25 cellular contexts compared by ENCODE assay signal in genomic region chr12:91785655-91786489, GRCh38.
DNase-seq lines count a peak whose midpoint lies in the region; ATAC-seq, FAIRE-seq and TF ChIP-seq lines count a peak whose summit lies in the region.
"Had no signal": no experiment of that assay in that cellular context is flagged by ENCODE, and none has a peak within 500 bp of the region (broad histone marks: within the 10 kb centered on the region; RNA-seq: fewer than 3 reads in every experiment).

No MANE protein-coding gene starts in this region.

- no peak for TF ChIP-seq CTCF in CD4-positive, alpha-beta T cell (IDR thresholded peaks at IDR 0.05)
- no peak for TF ChIP-seq CTCF in neural cell (IDR thresholded peaks at IDR 0.05; ENCODE audit: poor library complexity, severe bottlenecking)

- H3K27ac Mint-ChIP-seq in activated CD4-positive, alpha-beta T cell treated with anti-CD3 and anti-CD28 coated beads for 36 hours: peak overlapping the region; percentile 19
- no peak overlapping the region for H3K27ac Mint-ChIP-seq in activated CD4-positive, alpha-beta T cell treated with anti-CD3 and anti-CD28 coated beads, Interleukin-2, amount 10 ng/mL, durations not matched to agents 24 days and 14 days
- H3K27ac Mint-ChIP-seq in CD4-positive, alpha-beta T cell: peak overlapping the region; percentile 80
- H3K27ac Mint-ChIP-seq: HFFc6 had no signal

- POLR2A ChIA-PET in activated CD4-positive, alpha-beta T cell treated with anti-CD3 and anti-CD28 coated beads for 36 hours (lab: Charles Lee): no interaction called here
- POLR2A ChIA-PET in CD4-positive, alpha-beta T cell (lab: Charles Lee): interaction anchor here (0.9 to 2.1 kb wide), 6 partner anchors 7 to 359 kb away, joined by 4 to 9 read pairs (median 6); partner anchors contain the start of gene BTG1

- no peak overlapping the region for H3K9ac ChIP-seq in neural cell (ENCODE audit: low read length)

- no peak overlapping the region for H3K4me3 Mint-ChIP-seq in activated CD4-positive, alpha-beta T cell treated with anti-CD3 and anti-CD28 coated beads for 36 hours
- H3K4me3 Mint-ChIP-seq in activated CD4-positive, alpha-beta T cell treated with anti-CD3 and anti-CD28 coated beads, Interleukin-2, amount 10 ng/mL, durations not matched to agents 24 days and 14 days: no peak overlapping the region
- no peak overlapping the region for H3K4me3 Mint-ChIP-seq in CD4-positive, alpha-beta T cell
- H3K4me3 Mint-ChIP-seq: activated CD4-positive, alpha-beta T cell treated with anti-CD3 and anti-CD28 coated beads, Interleukin-2, amount 10 ng/mL, durations not matched to agents 7 days and 5 days; HFFc6 had no signal

- no peak for TF ChIP-seq EP300 in neural cell (conservative IDR thresholded peaks at IDR 0.05; ENCODE audit: poor library complexity, severe bottlenecking)

- no peaks in the 10 kb centered on the region for H3K27me3 Mint-ChIP-seq in activated CD4-positive, alpha-beta T cell treated with anti-CD3 and anti-CD28 coated beads for 36 hours
- peaks cover 2% of the 10 kb centered on the region for H3K27me3 Mint-ChIP-seq in activated CD4-positive, alpha-beta T cell treated with anti-CD3 and anti-CD28 coated beads, Interleukin-2, amount 10 ng/mL, durations not matched to agents 24 days and 14 days
- no peaks in the 10 kb centered on the region for H3K27me3 Mint-ChIP-seq in CD4-positive, alpha-beta T cell
- H3K27me3 Mint-ChIP-seq: activated CD4-positive, alpha-beta T cell treated with anti-CD3 and anti-CD28 coated beads, Interleukin-2, amount 10 ng/mL, durations not matched to agents 7 days and 5 days had no signal

- no peak for TF ChIP-seq RAD21 in neural cell (conservative IDR thresholded peaks at IDR 0.05)

- no peaks in the 10 kb centered on the region for H3K36me3 Mint-ChIP-seq in activated CD4-positive, alpha-beta T cell treated with anti-CD3 and anti-CD28 coated beads for 36 hours (ENCODE audit: low read depth)
- no peaks in the 10 kb centered on the region for H3K36me3 Mint-ChIP-seq in activated CD4-positive, alpha-beta T cell treated with anti-CD3 and anti-CD28 coated beads, Interleukin-2, amount 10 ng/mL, durations not matched to agents 24 days and 14 days (ENCODE audit: low read depth)
- no peaks in the 10 kb centered on the region for H3K36me3 Mint-ChIP-seq in CD4-positive, alpha-beta T cell (ENCODE audit: low read depth)

- H3K36me3 ChIP-seq in neural cell (ENCODE audit: insufficient read depth, low read length): no peaks in the 10 kb centered on the region
- no peaks in the 10 kb centered on the region for H3K36me3 ChIP-seq in effector memory CD4-positive, alpha-beta T cell (ENCODE audit: control insufficient read depth, insufficient read depth, low read length)
- H3K36me3 ChIP-seq: colonic mucosa, heart right ventricle, left ventricle myocardium inferior had no signal

- FAIRE-seq in GM12891 (lab: Jason Lieb, UNC): no peak
- FAIRE-seq: A549, endometrium, TTC549, urothelium cell line had no signal

- H3K4me2 ChIP-seq in neural cell (ENCODE audit: low read length): no peak overlapping the region
- H3K4me2 ChIP-seq: A549, smooth muscle cell had no signal

- H3K27ac ChIP-seq in CD4-positive, alpha-beta T cell (ENCODE audit: low read depth, low read length): no peak overlapping the region
- H3K27ac ChIP-seq in neural cell (ENCODE audit: low read length): no peak overlapping the region
- H3K27ac ChIP-seq in effector memory CD4-positive, alpha-beta T cell (ENCODE audit: insufficient read depth, low read length, poor library complexity, severe bottlenecking): no peak overlapping the region
- H3K27ac ChIP-seq: A549, colonic mucosa, heart right ventricle, left ventricle myocardium inferior had no signal

- peaks cover 26% of the 10 kb centered on the region for H3K4me1 Mint-ChIP-seq in activated CD4-positive, alpha-beta T cell treated with anti-CD3 and anti-CD28 coated beads for 36 hours
- peaks cover 3% of the 10 kb centered on the region for H3K4me1 Mint-ChIP-seq in activated CD4-positive, alpha-beta T cell treated with anti-CD3 and anti-CD28 coated beads, Interleukin-2, amount 10 ng/mL, durations not matched to agents 24 days and 14 days
- peaks cover 47% of the 10 kb centered on the region for H3K4me1 Mint-ChIP-seq in CD4-positive, alpha-beta T cell (ENCODE audit: low read depth)

- H3K27me3 ChIP-seq in CD4-positive, alpha-beta T cell (ENCODE audit: control insufficient read depth, insufficient read depth, low read length): no peaks in the 10 kb centered on the region
- peaks cover 5% of the 10 kb centered on the region for H3K27me3 ChIP-seq in neural cell (ENCODE audit: insufficient read depth, low read depth, low read length)
- no peaks in the 10 kb centered on the region for H3K27me3 ChIP-seq in effector memory CD4-positive, alpha-beta T cell (replicated peaks; ENCODE audit: control insufficient read depth, insufficient read depth, low read length, poor library complexity, severe bottlenecking)
- H3K27me3 ChIP-seq: colonic mucosa, heart right ventricle had no signal

- no peaks in the 10 kb centered on the region for H3K9me2 ChIP-seq in neural cell (ENCODE audit: insufficient read depth, low read length)

- no peaks in the 10 kb centered on the region for H3K79me2 ChIP-seq in neural cell (replicated peaks; ENCODE audit: insufficient read depth, low read length)

- intact Hi-C loops in activated CD4-positive, alpha-beta T cell treated with anti-CD3 and anti-CD28 coated beads for 36 hours (cut with DNase I, micrococcal nuclease): no loop called here
- intact Hi-C loops in activated CD4-positive, alpha-beta T cell treated with anti-CD3 and anti-CD28 coated beads, Interleukin-2, amount 10 ng/mL, durations not matched to agents 24 days and 14 days (cut with micrococcal nuclease): no loop called here
- intact Hi-C loops in CD4-positive, alpha-beta T cell (cut with DNase I, micrococcal nuclease): no loop called here

- H3F3A ChIP-seq in neural cell (ENCODE audit: insufficient read depth, low read length, poor library complexity, severe bottlenecking): peaks cover 4% of the 10 kb centered on the region

- H3K9me3 Mint-ChIP-seq in activated CD4-positive, alpha-beta T cell treated with anti-CD3 and anti-CD28 coated beads for 36 hours (ENCODE audit: low read depth): peaks cover 4% of the 10 kb centered on the region
- peaks cover 11% of the 10 kb centered on the region for H3K9me3 Mint-ChIP-seq in activated CD4-positive, alpha-beta T cell treated with anti-CD3 and anti-CD28 coated beads, Interleukin-2, amount 10 ng/mL, durations not matched to agents 24 days and 14 days
- no peaks in the 10 kb centered on the region for H3K9me3 Mint-ChIP-seq in CD4-positive, alpha-beta T cell
- H3K9me3 Mint-ChIP-seq: HFFc6 had no signal

- ATAC-seq in activated CD4-positive, alpha-beta T cell treated with anti-CD3 and anti-CD28 coated beads for 36 hours: peak; percentile 91
- ATAC-seq in CD4-positive, alpha-beta T cell (ENCODE audit: poor library complexity): no peak
- ATAC-seq: A549, heart right ventricle, Right ventricle myocardium inferior had no signal

- H4K20me1 ChIP-seq in neural cell (ENCODE audit: insufficient read depth): no peaks in the 10 kb centered on the region

- TF ChIP-seq POLR2A in GM12891 (IDR thresholded peaks at IDR 0.05; ENCODE audit: low read depth, low read length): no peak

- peaks cover 5% of the 10 kb centered on the region for H3K4me1 ChIP-seq in effector memory CD4-positive, alpha-beta T cell (ENCODE audit: control insufficient read depth, insufficient read depth, low read length, poor library complexity, severe bottlenecking)
- H3K4me1 ChIP-seq: A549, colonic mucosa, heart right ventricle, left ventricle myocardium inferior had no signal

- peak; percentile 35 for DNase-seq in activated CD4-positive, alpha-beta T cell treated with anti-CD3 and anti-CD28 coated beads for 36 hours
- DNase-seq in activated CD4-positive, alpha-beta T cell treated with anti-CD3 and anti-CD28 coated beads, Interleukin-2, amount 10 ng/mL, durations not matched to agents 24 days and 14 days: no peak
- DNase-seq in CD4-positive, alpha-beta T cell: no peak
- peak; percentile 60 for DNase-seq in NCI-H748 (lab: John Stamatoyannopoulos, UW; ENCODE audit: unreplicated experiment)
- no peak for DNase-seq in effector CD4-positive, alpha-beta T cell
- DNase-seq in GM12891 (ENCODE audit: insufficient read length, low spot score): no peak
- no peak for DNase-seq in effector memory CD4-positive, alpha-beta T cell
- DNase-seq: activated CD4-positive, alpha-beta T cell treated with anti-CD3 and anti-CD28 coated beads, Interleukin-2, amount 10 ng/mL, durations not matched to agents 7 days and 5 days; colonic mucosa; heart right ventricle; HFFc6; left ventricle myocardium inferior; NCI-H1105; NCI-H2171; NCI-H82; OCI-M1; stimulated activated CD8-positive, alpha-beta memory T cell treated with anti-CD3 and anti-CD28 coated beads, Interleukin-4, amount 100 ng/mL, for 48 hours; substantia nigra had no signal

- peak overlapping the region; percentile 9 for H3K4me3 ChIP-seq in neural cell (ENCODE audit: low read length)
- no peak overlapping the region for H3K4me3 ChIP-seq in effector memory CD4-positive, alpha-beta T cell (ENCODE audit: insufficient read depth, low read depth, low read length, poor library complexity, severe bottlenecking)
- H3K4me3 ChIP-seq: A549, colonic mucosa, heart right ventricle, left ventricle myocardium inferior, smooth muscle cell had no signal

- H2AFZ ChIP-seq in neural cell (ENCODE audit: low read depth, low read length): no peak overlapping the region

- CTCF ChIA-PET in activated CD4-positive, alpha-beta T cell treated with anti-CD3 and anti-CD28 coated beads for 36 hours (lab: Charles Lee): interaction anchor here (0.9 kb wide), 1 partner anchor 863 kb away, joined by 3 read pairs; no protein-coding TSS in a partner anchor
- CTCF ChIA-PET in CD4-positive, alpha-beta T cell (lab: Charles Lee): no interaction called here

- no peaks in the 10 kb centered on the region for H3K9me3 ChIP-seq in CD4-positive, alpha-beta T cell (ENCODE audit: control insufficient read depth, low read length)
- H3K9me3 ChIP-seq in neural cell (ENCODE audit: low read length): no peaks in the 10 kb centered on the region
- H3K9me3 ChIP-seq in effector memory CD4-positive, alpha-beta T cell (ENCODE audit: control insufficient read depth, low read length): no peaks in the 10 kb centered on the region
- H3K9me3 ChIP-seq: A549, colonic mucosa, left ventricle myocardium inferior had no signal

TF ChIP-seq in neural cell, 6 proteins besides CTCF, POLR2A, EP300 and RAD21 (continues in another document):
- no peak for TF ChIP-seq TAF1 (IDR thresholded peaks at IDR 0.05; ENCODE audit: low read depth)
- peak; percentile 55 for TF ChIP-seq POLR2AphosphoS5 (IDR thresholded peaks at IDR 0.05)
- TF ChIP-seq EZH2 (IDR thresholded peaks at IDR 0.05; ENCODE audit: borderline replicate concordance, insufficient read depth, low read length, poor library complexity, severe bottlenecking): no peak
- TF ChIP-seq MXI1 (conservative IDR thresholded peaks at IDR 0.05; ENCODE audit: poor library complexity, severe bottlenecking): no peak

TF ChIP-seq in GM12891, 5 proteins besides CTCF, POLR2A, EP300 and RAD21:
- TF ChIP-seq POLR2AphosphoS5 (IDR thresholded peaks at IDR 0.05; ENCODE audit: low read depth, low read length) (no peak), TAF1 (IDR thresholded peaks at IDR 0.05; ENCODE audit: low read depth, low read length) (no peak), PAX5 (IDR thresholded peaks at IDR 0.05; ENCODE audit: insufficient read depth, low read length, severe bottlenecking) (no peak), POU2F2 (IDR thresholded peaks at IDR 0.05; ENCODE audit: low read depth, low read length) (no peak)

Comparison
In these comparisons a context has a peak if more than half of its experiments do, and no peak if none do; other contexts are left out.
1. DNase-seq: peak in activated CD4-positive, alpha-beta T cell treated with anti-CD3 and anti-CD28 coated beads for 36 hours (single experiment) and NCI-H748 (single experiment); none in activated CD4-positive, alpha-beta T cell treated with anti-CD3 and anti-CD28 coated beads, Interleukin-2, amount 10 ng/mL, durations not matched to agents 24 days and 14 days (single experiment), CD4-positive, alpha-beta T cell (0 of 10), effector CD4-positive, alpha-beta T cell (single experiment), GM12891 (single experiment) and effector memory CD4-positive, alpha-beta T cell (0 of 3).